Comparison of ENCODE assay signal across 8 cellular contexts in genomic region chr5:139439013-139439903, GRCh38. TPM values are rescaled to one million over a fixed set of nuclear protein-coding genes. Genes with fewer than 3 reads are reported as not detected.
DNase-seq lines count a peak whose midpoint lies in the region; ATAC-seq lines count a peak whose summit lies in the region.

DNAJC18 (minus strand) TSS chr5:139439525; CDS start chr5:139439445, 80 bp downstream.

- H3K27me3 Mint-ChIP-seq in activated CD8-positive, alpha-beta memory T cell treated with anti-CD3 and anti-CD28 coated beads, Interleukin-2, amount 10 ng/mL, durations not matched to agents 7 days and 5 days, result no peaks in the 10 kb centered on the region

- H3K4me2 ChIP-seq in mesenchymal stem cell (ENCODE audit: low read length, poor library complexity, severe bottlenecking), result peak within 1 kb of the TSS; percentile 64

- peak within 1 kb of the TSS; percentile 97 for H4K91ac ChIP-seq in mesenchymal stem cell (ENCODE audit: low read length)

- peak within 1 kb of the TSS; percentile 68 for H2AK5ac ChIP-seq in mesenchymal stem cell (ENCODE audit: low read length, severe bottlenecking)

- H2BK120ac ChIP-seq in mesenchymal stem cell (ENCODE audit: low read depth, low read length), result peak within 1 kb of the TSS; percentile 80

- H3K79me1 ChIP-seq in mesenchymal stem cell (replicated peaks; ENCODE audit: low read length, poor library complexity, severe bottlenecking), result no peaks in the 10 kb centered on the region

- peaks cover 4% of the 10 kb centered on the region for H3K36me3 ChIP-seq in NT2/D1 (ENCODE audit: insufficient read depth, insufficient read length, low read length)
- no peaks in the 10 kb centered on the region for H3K36me3 ChIP-seq in endocrine pancreas (ENCODE audit: control insufficient read depth, insufficient read depth, low read length)
- H3K36me3 ChIP-seq in mesenchymal stem cell (ENCODE audit: control insufficient read depth in 1 of 2, insufficient read depth in 2 of 2, low read depth in 1 of 2, low read length in 2 of 2), result peaks cover 4 to 15% of the 10 kb centered on the region in 2 experiments

- peaks cover 70% of the 10 kb centered on the region for H3K4me1 Mint-ChIP-seq in activated CD8-positive, alpha-beta memory T cell treated with anti-CD3 and anti-CD28 coated beads, Interleukin-2, amount 10 ng/mL, durations not matched to agents 7 days and 5 days

- H3K27ac ChIP-seq in mesenchymal stem cell (ENCODE audit: low read length, poor library complexity, severe bottlenecking), result peak within 1 kb of the TSS; percentile 92

- peak within 1 kb of the TSS; percentile 84 for H3K4me3 ChIP-seq in NT2/D1 (ENCODE audit: insufficient read length, low read depth)
- peak within 1 kb of the TSS; percentile 57 for H3K4me3 ChIP-seq in endocrine pancreas (ENCODE audit: control insufficient read depth, insufficient read depth, low read length)
- peak within 1 kb of the TSS; percentile 64 to 96 for H3K4me3 ChIP-seq in mesenchymal stem cell (ENCODE audit: insufficient read depth in 1 of 2, low read depth in 1 of 2, low read length in 2 of 2)

- WGBS in mesenchymal stem cell, result 6% methylated on average over 37 of the region's 49 CpGs

- H2BK12ac ChIP-seq in mesenchymal stem cell (ENCODE audit: low read length in 2 of 2), result peak within 1 kb of the TSS in 1 of 2 experiments; percentile 54

- H3K23ac ChIP-seq in mesenchymal stem cell (ENCODE audit: low read length in 2 of 2), result peak within 1 kb of the TSS in 1 of 2 experiments; percentile 73

- H3K9me3 Mint-ChIP-seq in activated CD8-positive, alpha-beta memory T cell treated with anti-CD3 and anti-CD28 coated beads, Interleukin-2, amount 10 ng/mL, durations not matched to agents 7 days and 5 days (ENCODE audit: low read depth), result no peaks in the 10 kb centered on the region

- peak within 1 kb of the TSS; percentile 93 to 95 for H3K18ac ChIP-seq in mesenchymal stem cell (ENCODE audit: low read depth in 1 of 2, low read length in 2 of 2)

- peak within 1 kb of the TSS; percentile 99 for H3K27ac Mint-ChIP-seq in activated CD8-positive, alpha-beta memory T cell treated with anti-CD3 and anti-CD28 coated beads, Interleukin-2, amount 10 ng/mL, durations not matched to agents 7 days and 5 days

- no peaks in the 10 kb centered on the region for H3K4me1 ChIP-seq in NT2/D1 (ENCODE audit: insufficient read depth, insufficient read length)
- H3K4me1 ChIP-seq in endocrine pancreas (ENCODE audit: control insufficient read depth, insufficient read depth, low read length), result peaks cover 7% of the 10 kb centered on the region
- H3K4me1 ChIP-seq in mesenchymal stem cell (ENCODE audit: control insufficient read depth, insufficient read depth, low read depth, low read length), result peaks cover 18% of the 10 kb centered on the region

- H3K36me3 Mint-ChIP-seq in activated CD8-positive, alpha-beta memory T cell treated with anti-CD3 and anti-CD28 coated beads, Interleukin-2, amount 10 ng/mL, durations not matched to agents 7 days and 5 days, result peaks cover 24% of the 10 kb centered on the region

- peak within 1 kb of the TSS; percentile 77 to 94 for H3K4ac ChIP-seq in mesenchymal stem cell (ENCODE audit: low read depth in 1 of 2, low read length in 2 of 2)

- peak within 1 kb of the TSS; percentile 71 for H2BK15ac ChIP-seq in mesenchymal stem cell (ENCODE audit: low read depth, poor library complexity, severe bottlenecking)

- H3K9ac ChIP-seq in NT2/D1 (ENCODE audit: insufficient read length, low read depth) (peak within 1 kb of the TSS; percentile 93), endocrine pancreas (ENCODE audit: control insufficient read depth, insufficient read depth, low read length) (peak within 1 kb of the TSS; percentile 95), mesenchymal stem cell (ENCODE audit: low read length) (peak within 1 kb of the TSS; percentile 98)

- ATAC-seq in GM21381 (IDR thresholded peaks at IDR 0.05; ENCODE audit: unreplicated experiment), result peak; percentile 89
- peak; percentile 89 for ATAC-seq in activated CD8-positive, alpha-beta memory T cell treated with anti-CD3 and anti-CD28 coated beads, Interleukin-2, amount 10 ng/mL, durations not matched to agents 7 days and 5 days

- no peaks in the 10 kb centered on the region for H3K27me3 ChIP-seq in NT2/D1 (ENCODE audit: insufficient read depth, insufficient read length)
- no peaks in the 10 kb centered on the region for H3K27me3 ChIP-seq in endocrine pancreas (ENCODE audit: control insufficient read depth, insufficient read depth, low read length)
- no peaks in the 10 kb centered on the region for H3K27me3 ChIP-seq in mesenchymal stem cell (ENCODE audit: control insufficient read depth in 1 of 2, insufficient read depth in 1 of 2, low read length in 2 of 2)

- DNase-seq in COR-L47 (lab: John Stamatoyannopoulos, UW) (peak; percentile 93), HUDEP-2 (lab: John Stamatoyannopoulos, UW; ENCODE audit: unreplicated experiment in 76 of 76) (peak in 74 of 76 experiments; percentile 22 to 89 (median 77)), NT2/D1 (ENCODE audit: low read depth, low spot score) (peak; percentile 77), mesenchymal stem cell (peak; percentile 93)
- DNase-seq in activated CD8-positive, alpha-beta memory T cell treated with anti-CD3 and anti-CD28 coated beads, Interleukin-2, amount 10 ng/mL, durations not matched to agents 7 days and 5 days, result peak; percentile 94
- peak; percentile 81 for DNase-seq in stimulated activated CD8-positive, alpha-beta memory T cell treated with anti-CD3 and anti-CD28 coated beads, Interleukin-15, amount 100 ng/mL, for 1 hour (ENCODE audit: low read depth)

- peak within 1 kb of the TSS; percentile 59 for H2AFZ ChIP-seq in mesenchymal stem cell (ENCODE audit: low read depth, low read length)

- H2BK5ac ChIP-seq in mesenchymal stem cell (ENCODE audit: low read depth, low read length, poor library complexity, severe bottlenecking), result no peak within 1 kb of the TSS

- H4K8ac ChIP-seq in mesenchymal stem cell (ENCODE audit: low read length), result peak within 1 kb of the TSS; percentile 95

- H3K9me3 ChIP-seq in NT2/D1 (ENCODE audit: insufficient read depth, low read length) (no peaks in the 10 kb centered on the region), endocrine pancreas (ENCODE audit: control insufficient read depth, low read length) (no peaks in the 10 kb centered on the region), mesenchymal stem cell (ENCODE audit: control insufficient read depth, low read length) (no peaks in the 10 kb centered on the region)

- H3K4me3 Mint-ChIP-seq in activated CD8-positive, alpha-beta memory T cell treated with anti-CD3 and anti-CD28 coated beads, Interleukin-2, amount 10 ng/mL, durations not matched to agents 7 days and 5 days, result peak within 1 kb of the TSS; percentile 98

- CTCF ChIA-PET in activated CD8-positive, alpha-beta memory T cell treated with anti-CD3 and anti-CD28 coated beads, Interleukin-2, amount 10 ng/mL, durations not matched to agents 7 days and 5 days (lab: Charles Lee), result interaction anchor here (0.9 to 8.0 kb wide), 15 partner anchors 8 to 124 kb away, joined by 3 to 78 read pairs (median 4); partner anchors contain the start of genes PAIP2 and STING1

- H3K14ac ChIP-seq in mesenchymal stem cell (ENCODE audit: low read length in 2 of 2), result peak within 1 kb of the TSS in 1 of 2 experiments; percentile 94

RNA-seq across cellular contexts. Expression of gene DNAJC18, which starts in this region (rescaled TPM):
- 10 to 100 TPM in 1 of 2 experiments, 1 to 10 TPM in 1; 9.2 to 25.7 TPM for total RNA-seq in activated CD8-positive, alpha-beta memory T cell treated with anti-CD3 and anti-CD28 coated beads, Interleukin-2, amount 10 ng/mL, durations not matched to agents 7 days and 5 days
- polyA plus RNA-seq in mesenchymal stem cell (2013, experiment 1 of 2), result 14.4 TPM
- polyA plus RNA-seq in mesenchymal stem cell (2013, experiment 2 of 2), result 17.7 TPM

Comparison
In these comparisons a context has a peak if more than half of its experiments do, and no peak if none do; other contexts are left out.
1. Peak in every context shown above with its lines: DNase-seq, ATAC-seq, H3K4me3 ChIP-seq and H3K27ac ChIP-seq.